11 cellular contexts compared by ENCODE assay signal in genomic region chr16:57358527-57359095, GRCh38. TPM values are rescaled to one million over a fixed set of nuclear protein-coding genes. Genes with fewer than 3 reads are reported as not detected.
A peak's percentile ranks its signal among the peaks of the same experiment; 100 is the strongest.
DNase-seq lines count a peak whose midpoint lies in the region; ATAC-seq and TF ChIP-seq lines count a peak whose summit lies in the region.
"Had no signal": no experiment of that assay in that cellular context is flagged by ENCODE, and none has a peak within 500 bp of the region (broad histone marks: within the 10 kb centered on the region; RNA-seq: fewer than 3 reads in every experiment).

CCL22 (plus strand) TSS chr16:57358783; CDS start chr16:57358817, 34 bp downstream.

- no peaks in the 10 kb centered on the region for H3K9me3 Mint-ChIP-seq in naive thymus-derived CD8-positive, alpha-beta T cell

- intact Hi-C loops in colonic mucosa (cut with DNase I): no loop called here

- no peaks in the 10 kb centered on the region for H3K9me3 ChIP-seq in colonic mucosa

- no peak within 1 kb of the TSS for H3K9ac ChIP-seq in colonic mucosa (ENCODE audit: low read depth in 2 of 2, low read length in 2 of 2)

- no peaks in the 10 kb centered on the region for H3K27me3 ChIP-seq in colonic mucosa

- peak within 1 kb of the TSS in 3 of 10 donors; percentile 5 to 75 (median 67) for H3K27ac Mint-ChIP-seq in naive thymus-derived CD8-positive, alpha-beta T cell

- H3K4me1 Mint-ChIP-seq in naive thymus-derived CD8-positive, alpha-beta T cell: peaks cover 0 to 7% (median 0%) of the 10 kb centered on the region in 4 donors

- H3K4me1 ChIP-seq in colonic mucosa: no peaks in the 10 kb centered on the region

- H3K4me3 Mint-ChIP-seq in naive thymus-derived CD8-positive, alpha-beta T cell: no peak within 1 kb of the TSS

- in situ Hi-C loops in GM13976 (cut with MboI; ENCODE audit: low sequenced_read_pairs, unreplicated experiment): no loop called here

- H3K4me3 ChIP-seq in colonic mucosa: no peak within 1 kb of the TSS

- no peaks in the 10 kb centered on the region for H3K36me3 ChIP-seq in colonic mucosa

- peaks cover 0 to 1% (median 0%) of the 10 kb centered on the region in 5 donors for H3K27me3 Mint-ChIP-seq in naive thymus-derived CD8-positive, alpha-beta T cell

- peak; percentile 81 for DNase-seq in GM13976 (ENCODE audit: low spot score)
- peak; percentile 26 for DNase-seq in M059J (ENCODE audit: low read depth)
- peak; percentile 48 for DNase-seq in kidney tubule cell (ENCODE audit: low spot score)
- DNase-seq in colonic mucosa: no peak
- no peak for DNase-seq in stimulated activated naive CD4-positive, alpha-beta T cell (lab: John Stamatoyannopoulos, UW)
- no peak for DNase-seq in naive thymus-derived CD8-positive, alpha-beta T cell
- no peak for DNase-seq in NCI-H510A (lab: John Stamatoyannopoulos, UW)
- DNase-seq: glutamatergic neuron, Kasumi-1, SW 1271 had no signal

- H3K36me3 Mint-ChIP-seq in naive thymus-derived CD8-positive, alpha-beta T cell: no peaks in the 10 kb centered on the region

- H3K27ac ChIP-seq in colonic mucosa: no peak within 1 kb of the TSS

- POLR2A ChIA-PET in naive thymus-derived CD8-positive, alpha-beta T cell (lab: Charles Lee): no interaction called here

- TF ChIP-seq CTCF in GM13976 (IDR thresholded peaks at IDR 0.05; ENCODE audit: borderline replicate concordance, control extremely low read depth, extremely low read depth, insufficient read depth, missing control alignments): no peak
- no peak for TF ChIP-seq CTCF in colonic mucosa (IDR thresholded peaks at IDR 0.05)

- peak; percentile 48 for ATAC-seq in GM19463 (IDR thresholded peaks at IDR 0.05; ENCODE audit: unreplicated experiment)
- no peak for ATAC-seq in naive thymus-derived CD8-positive, alpha-beta T cell

RNA-seq across cellular contexts. Expression of gene CCL22, which starts in this region (rescaled TPM):
- not detected in 2 replicates for total RNA-seq in M059J (2014; rRNA removed; shearing (Covaris generic))
- 1 to 10 TPM in 1 of 2 donors, under 1 TPM in 1; 0.24 to 1.7 TPM for total RNA-seq in colonic mucosa
- total RNA-seq in naive thymus-derived CD8-positive, alpha-beta T cell: 1 to 10 TPM; 6.5 TPM
- polyA plus RNA-seq in naive thymus-derived CD8-positive, alpha-beta T cell: not detected

Comparison
In these comparisons a context has a peak if more than half of its experiments do, and no peak if none do; other contexts are left out.
1. Peak in DNase-seq in M059J; RNA of the gene not detected or under 1 TPM.
2. DNase-seq: peak in GM13976 (single experiment) and kidney tubule cell (single experiment); none in colonic mucosa (single experiment), stimulated activated naive CD4-positive, alpha-beta T cell (0 of 6), naive thymus-derived CD8-positive, alpha-beta T cell (0 of 10) and NCI-H510A (single experiment).